12 cellular contexts compared by ENCODE assay signal in genomic region chr9:105637787-105638395, GRCh38. TPM values are rescaled to one million over a fixed set of nuclear protein-coding genes. Genes with fewer than 3 reads are reported as not detected.
DNase-seq lines count a peak whose midpoint lies in the region; ATAC-seq, FAIRE-seq and TF ChIP-seq lines count a peak whose summit lies in the region.
"Had no signal": no experiment of that assay in that cellular context is flagged by ENCODE, and none has a peak within 500 bp of the region (broad histone marks: within the 10 kb centered on the region; RNA-seq: fewer than 3 reads in every experiment).

No MANE protein-coding gene starts in this region.

- H3K4me3 ChIP-seq in OCI-LY3 (ENCODE audit: low read length), result no peak overlapping the region
- H3K4me3 ChIP-seq in small intestine (ENCODE audit: low read depth in 1 of 2, low read length in 2 of 2), result no peak overlapping the region
- no peak overlapping the region for H3K4me3 ChIP-seq in neuronal stem cell (ENCODE audit: low read length in 2 of 2)
- H3K4me3 ChIP-seq: ascending aorta had no signal

- no peak overlapping the region for H4K8ac ChIP-seq in neuronal stem cell (ENCODE audit: low read depth, low read length)

- no peak overlapping the region for H3K4me2 ChIP-seq in OCI-LY3 (ENCODE audit: low read length)
- no peak overlapping the region for H3K4me2 ChIP-seq in neuronal stem cell (ENCODE audit: insufficient read depth, low read length, poor library complexity, severe bottlenecking)

- H3K79me2 ChIP-seq in OCI-LY3 (ENCODE audit: low read length), result no peaks in the 10 kb centered on the region

- H2BK12ac ChIP-seq in neuronal stem cell (ENCODE audit: low read length), result no peak overlapping the region

- H4K20me1 ChIP-seq in OCI-LY3 (ENCODE audit: insufficient read depth, low read length), result no peaks in the 10 kb centered on the region

- H2AFZ ChIP-seq in OCI-LY3 (ENCODE audit: low read depth, low read length), result no peak overlapping the region
- no peak overlapping the region for H2AFZ ChIP-seq in neuronal stem cell (ENCODE audit: low read length)

- POLR2A ChIA-PET in activated CD8-positive, alpha-beta T cell treated with anti-CD3 and anti-CD28 coated beads for 36 hours (lab: Charles Lee), result no interaction called here
- POLR2A ChIA-PET in activated CD8-positive, alpha-beta T cell treated with anti-CD3 and anti-CD28 coated beads, Interleukin-2, amount 10 ng/mL, durations not matched to agents 7 days and 5 days (lab: Charles Lee), result no interaction called here

- H3K9me3 Mint-ChIP-seq in activated CD8-positive, alpha-beta T cell treated with anti-CD3 and anti-CD28 coated beads for 36 hours, result no peaks in the 10 kb centered on the region
- no peaks in the 10 kb centered on the region for H3K9me3 Mint-ChIP-seq in activated CD8-positive, alpha-beta T cell treated with anti-CD3 and anti-CD28 coated beads, Interleukin-2, amount 10 ng/mL, durations not matched to agents 7 days and 5 days (ENCODE audit: insufficient read depth)
- no peaks in the 10 kb centered on the region for H3K9me3 Mint-ChIP-seq in endothelial cell (ENCODE audit: unreplicated experiment)

- ATAC-seq in activated CD8-positive, alpha-beta T cell treated with anti-CD3 and anti-CD28 coated beads for 36 hours, result no peak
- ATAC-seq in activated CD8-positive, alpha-beta T cell treated with anti-CD3 and anti-CD28 coated beads, Interleukin-2, amount 10 ng/mL, durations not matched to agents 7 days and 5 days, result no peak
- no peak for ATAC-seq in GM18511 (IDR thresholded peaks at IDR 0.05; ENCODE audit: unreplicated experiment)

- no peak for DNase-seq in activated CD8-positive, alpha-beta T cell treated with anti-CD3 and anti-CD28 coated beads for 36 hours
- DNase-seq in activated CD8-positive, alpha-beta T cell treated with anti-CD3 and anti-CD28 coated beads, Interleukin-2, amount 10 ng/mL, durations not matched to agents 7 days and 5 days, result no peak
- DNase-seq in endothelial cell (ENCODE audit: low spot score), result no peak
- DNase-seq in small intestine, result peak; percentile 3
- no peak for DNase-seq in NK-92 (lab: John Stamatoyannopoulos, UW; ENCODE audit: unreplicated experiment)
- no peak for DNase-seq in neuronal stem cell (ENCODE audit: low spot score)
- DNase-seq: ACHN; activated CD8-positive, alpha-beta memory T cell treated with anti-CD3 and anti-CD28 coated beads for 24 hours had no signal

- no peak overlapping the region for H3K4me3 Mint-ChIP-seq in activated CD8-positive, alpha-beta T cell treated with anti-CD3 and anti-CD28 coated beads for 36 hours
- H3K4me3 Mint-ChIP-seq in activated CD8-positive, alpha-beta T cell treated with anti-CD3 and anti-CD28 coated beads, Interleukin-2, amount 10 ng/mL, durations not matched to agents 7 days and 5 days, result no peak overlapping the region
- H3K4me3 Mint-ChIP-seq in endothelial cell (ENCODE audit: unreplicated experiment), result no peak overlapping the region

- peak; percentile 50 for TF ChIP-seq CTCF in activated CD8-positive, alpha-beta T cell treated with anti-CD3 and anti-CD28 coated beads for 36 hours (IDR thresholded peaks at IDR 0.05)
- TF ChIP-seq CTCF in OCI-LY3 (IDR thresholded peaks at IDR 0.05; ENCODE audit: low read depth, low read length) (peak; percentile 69), endothelial cell (IDR thresholded peaks at IDR 0.05; ENCODE audit: unreplicated experiment) (peak; percentile 81)

- H3K18ac ChIP-seq in neuronal stem cell (ENCODE audit: low read length), result no peak overlapping the region

- no peak overlapping the region for H4K91ac ChIP-seq in neuronal stem cell (ENCODE audit: low read depth, low read length, poor library complexity)

- H3K9me3 ChIP-seq in OCI-LY3 (ENCODE audit: insufficient read depth, low read length), result no peaks in the 10 kb centered on the region
- no peaks in the 10 kb centered on the region for H3K9me3 ChIP-seq in small intestine (ENCODE audit: control insufficient read depth, low read depth)
- H3K9me3 ChIP-seq in neuronal stem cell (replicated peaks in 1 of 2; ENCODE audit: control insufficient read depth in 2 of 2, insufficient read depth in 1 of 2, low read depth in 1 of 2, low read length in 2 of 2), result peaks cover 0 to 2% of the 10 kb centered on the region in 2 donors
- H3K9me3 ChIP-seq: ascending aorta had no signal

- H3K9ac ChIP-seq in OCI-LY3 (ENCODE audit: low read length) (no peak overlapping the region), neuronal stem cell (ENCODE audit: low read depth, low read length, poor library complexity) (no peak overlapping the region)

- no peak overlapping the region for H2BK120ac ChIP-seq in neuronal stem cell (ENCODE audit: low read depth, low read length)

- intact Hi-C loops in activated CD8-positive, alpha-beta T cell treated with anti-CD3 and anti-CD28 coated beads for 36 hours (cut with micrococcal nuclease), result no loop called here

- no peak overlapping the region for H3K27ac ChIP-seq in OCI-LY3 (ENCODE audit: low read length)
- H3K27ac ChIP-seq in small intestine (ENCODE audit: low read depth in 1 of 2, low read length in 1 of 2), result no peak overlapping the region
- H3K27ac ChIP-seq in neuronal stem cell (replicated peaks; ENCODE audit: low read length), result no peak overlapping the region
- H3K27ac ChIP-seq: ascending aorta had no signal

- H3K14ac ChIP-seq in neuronal stem cell (ENCODE audit: low read length), result no peak overlapping the region

- CTCF ChIA-PET in activated CD8-positive, alpha-beta T cell treated with anti-CD3 and anti-CD28 coated beads for 36 hours (lab: Charles Lee), result interaction anchor here (0.7 to 2.6 kb wide), 9 partner anchors 9 to 81 kb away, joined by 3 to 9 read pairs (median 4); no protein-coding TSS in a partner anchor
- CTCF ChIA-PET in activated CD8-positive, alpha-beta T cell treated with anti-CD3 and anti-CD28 coated beads, Interleukin-2, amount 10 ng/mL, durations not matched to agents 7 days and 5 days (lab: Charles Lee), result interaction anchor here (1.0 to 2.2 kb wide), 8 partner anchors 9 to 244 kb away, joined by 3 to 12 read pairs (median 4); no protein-coding TSS in a partner anchor

- peaks cover 23% of the 10 kb centered on the region for H3K36me3 Mint-ChIP-seq in activated CD8-positive, alpha-beta T cell treated with anti-CD3 and anti-CD28 coated beads for 36 hours (ENCODE audit: low read depth)
- H3K36me3 Mint-ChIP-seq in activated CD8-positive, alpha-beta T cell treated with anti-CD3 and anti-CD28 coated beads, Interleukin-2, amount 10 ng/mL, durations not matched to agents 7 days and 5 days (ENCODE audit: low read depth), result peaks cover 15% of the 10 kb centered on the region
- H3K36me3 Mint-ChIP-seq in endothelial cell (ENCODE audit: low read depth, unreplicated experiment), result peaks cover 8% of the 10 kb centered on the region

- no peak for FAIRE-seq in small intestine (lab: Jason Lieb, UNC)

- H3K23ac ChIP-seq in neuronal stem cell (ENCODE audit: low read depth, low read length, poor library complexity), result no peak overlapping the region

- H3K27me3 ChIP-seq in OCI-LY3 (ENCODE audit: low read depth, low read length), result no peaks in the 10 kb centered on the region
- H3K27me3 ChIP-seq in small intestine (ENCODE audit: control insufficient read depth in 2 of 2, insufficient read depth in 2 of 2, low read length in 2 of 2), result no peaks in the 10 kb centered on the region
- no peaks in the 10 kb centered on the region for H3K27me3 ChIP-seq in neuronal stem cell (ENCODE audit: control insufficient read depth in 3 of 3, insufficient read depth in 3 of 3, low read depth in 1 of 3, low read length in 3 of 3)
- H3K27me3 ChIP-seq: ascending aorta had no signal

- H3K4ac ChIP-seq in neuronal stem cell (ENCODE audit: low read length), result no peak overlapping the region

- H3K79me1 ChIP-seq in neuronal stem cell (ENCODE audit: low read depth, low read length), result no peaks in the 10 kb centered on the region

- no peaks in the 10 kb centered on the region for H3K4me1 Mint-ChIP-seq in activated CD8-positive, alpha-beta T cell treated with anti-CD3 and anti-CD28 coated beads for 36 hours (ENCODE audit: low read depth)
- no peaks in the 10 kb centered on the region for H3K4me1 Mint-ChIP-seq in activated CD8-positive, alpha-beta T cell treated with anti-CD3 and anti-CD28 coated beads, Interleukin-2, amount 10 ng/mL, durations not matched to agents 7 days and 5 days (ENCODE audit: low read depth)
- H3K4me1 Mint-ChIP-seq in endothelial cell (ENCODE audit: unreplicated experiment), result peaks cover 5% of the 10 kb centered on the region

- no peak overlapping the region for H2AK5ac ChIP-seq in neuronal stem cell (ENCODE audit: low read depth, low read length)

- H3K27ac Mint-ChIP-seq in activated CD8-positive, alpha-beta T cell treated with anti-CD3 and anti-CD28 coated beads for 36 hours, result no peak overlapping the region
- H3K27ac Mint-ChIP-seq in activated CD8-positive, alpha-beta T cell treated with anti-CD3 and anti-CD28 coated beads, Interleukin-2, amount 10 ng/mL, durations not matched to agents 7 days and 5 days, result no peak overlapping the region
- no peak overlapping the region for H3K27ac Mint-ChIP-seq in endothelial cell (ENCODE audit: unreplicated experiment)

- WGBS in small intestine, 3 donors, result 96 to 99% (median 97%) methylated on average over 4 of the region's 4 CpGs
- WGBS in neuronal stem cell (ENCODE audit: extremely low coverage in 2 of 2, insufficient read length in 2 of 2, insufficient replicate concordance in 1 of 2), 2 donors, result no CpG with 5 or more reads among the region's 4 CpGs

- H3K4me1 ChIP-seq in OCI-LY3 (ENCODE audit: low read length), result peaks cover 19% of the 10 kb centered on the region
- H3K4me1 ChIP-seq in small intestine (ENCODE audit: control insufficient read depth in 2 of 2, insufficient read depth in 1 of 2, low read depth in 1 of 2, low read length in 1 of 2), result no peaks in the 10 kb centered on the region
- no peaks in the 10 kb centered on the region for H3K4me1 ChIP-seq in neuronal stem cell (ENCODE audit: control insufficient read depth in 2 of 2, insufficient read depth in 1 of 2, low read depth in 1 of 2, low read length in 2 of 2)
- H3K4me1 ChIP-seq: ascending aorta had no signal

- no peak overlapping the region for H2BK15ac ChIP-seq in neuronal stem cell (ENCODE audit: low read length)

- peaks cover 5% of the 10 kb centered on the region for H3K36me3 ChIP-seq in OCI-LY3 (replicated peaks; ENCODE audit: low read depth, low read length)
- H3K36me3 ChIP-seq in small intestine (ENCODE audit: control insufficient read depth in 2 of 2, insufficient read depth in 2 of 2, low read length in 2 of 2), result peaks cover 0 to 3% of the 10 kb centered on the region in 2 donors
- peaks cover 0 to 15% of the 10 kb centered on the region in 2 donors for H3K36me3 ChIP-seq in neuronal stem cell (replicated peaks in 1 of 2; ENCODE audit: control insufficient read depth in 2 of 2, insufficient read depth in 2 of 2, low read length in 2 of 2)

- H3K27me3 Mint-ChIP-seq in activated CD8-positive, alpha-beta T cell treated with anti-CD3 and anti-CD28 coated beads for 36 hours, result no peaks in the 10 kb centered on the region
- H3K27me3 Mint-ChIP-seq in activated CD8-positive, alpha-beta T cell treated with anti-CD3 and anti-CD28 coated beads, Interleukin-2, amount 10 ng/mL, durations not matched to agents 7 days and 5 days (ENCODE audit: low read depth), result no peaks in the 10 kb centered on the region
- H3K27me3 Mint-ChIP-seq in endothelial cell (ENCODE audit: unreplicated experiment), result no peaks in the 10 kb centered on the region

- no peak overlapping the region for H2BK5ac ChIP-seq in neuronal stem cell (ENCODE audit: low read length)

RNA-seq across cellular contexts. Expression of gene TAL2, which starts 24.4 kb away (rescaled TPM):
- total RNA-seq in activated CD8-positive, alpha-beta T cell treated with anti-CD3 and anti-CD28 coated beads for 36 hours, result not detected
- under 1 TPM in 1 of 2 experiments, not detected in 1; 0.39 TPM for total RNA-seq in activated CD8-positive, alpha-beta T cell treated with anti-CD3 and anti-CD28 coated beads, Interleukin-2, amount 10 ng/mL, durations not matched to agents 7 days and 5 days
- 3.5 TPM for total RNA-seq in endothelial cell (ENCODE audit: unreplicated experiment)
- polyA plus RNA-seq in small intestine, result under 1 TPM in 1 of 3 donors, not detected in 2; 0.10 TPM
- 3.0 TPM for polyA plus RNA-seq in neuronal stem cell (2013, experiment 1 of 2)
- 2.9 TPM for polyA plus RNA-seq in neuronal stem cell (2013, experiment 2 of 2)
- total RNA-seq: ascending aorta, LHCN-M2 had no signal

RNA-seq across cellular contexts. Expression of gene TMEM38B, which starts 56.5 kb away (rescaled TPM):
- 10 to 100 TPM in 1 of 2 experiments, 1 to 10 TPM in 1; 8.2 to 11.3 TPM for total RNA-seq in activated CD8-positive, alpha-beta T cell treated with anti-CD3 and anti-CD28 coated beads for 36 hours
- total RNA-seq in activated CD8-positive, alpha-beta T cell treated with anti-CD3 and anti-CD28 coated beads, Interleukin-2, amount 10 ng/mL, durations not matched to agents 7 days and 5 days, result 1 to 10 TPM; 6.4 to 7.5 TPM
- 11.8 TPM for total RNA-seq in endothelial cell (ENCODE audit: unreplicated experiment)
- polyA plus RNA-seq in small intestine, result 10 to 100 TPM in 1 of 3 donors, 1 to 10 TPM in 2; 2.9 to 13.6 (median 6.8) TPM
- 21.1 TPM for polyA plus RNA-seq in neuronal stem cell (2013, experiment 1 of 2)
- polyA plus RNA-seq in neuronal stem cell (2013, experiment 2 of 2), result 23.3 TPM
